In genomic region chr20:44738779-44739477, GRCh38 we compare ENCODE assay signal across 1 cellular context.
TF ChIP-seq lines count a peak whose summit lies in the region.

No MANE protein-coding gene starts in this region.

TF ChIP-seq in K562, 482 proteins besides CTCF, POLR2A, EP300 and RAD21 (continued from another document and continues in another):
- TF ChIP-seq CEBPZ (IDR thresholded peaks at IDR 0.05; ENCODE audit: borderline replicate concordance, low read depth, low read length) (no peak), MLX (CRISPR knock-in tag; conservative IDR thresholded peaks at IDR 0.05) (no peak), THRA (IDR thresholded peaks at IDR 0.05) (no peak), PHF21A (IDR thresholded peaks at IDR 0.05; ENCODE audit: borderline replicate concordance, low read depth) (no peak), TRIM28 (IDR thresholded peaks at IDR 0.05) (no peak), PRPF4 (IDR thresholded peaks at IDR 0.05; ENCODE audit: insufficient read depth, low read depth, low read length, poor library complexity, severe bottlenecking) (no peak), ZEB2 (IDR thresholded peaks at IDR 0.05) (no peak), NFYB (IDR thresholded peaks at IDR 0.05; ENCODE audit: extremely low read depth, insufficient read length) (peak; percentile 81), SAFB2 (IDR thresholded peaks at IDR 0.05; ENCODE audit: borderline replicate concordance, low read depth, low read length, severe bottlenecking) (no peak), TBP (optimal IDR thresholded peaks at IDR 0.05; ENCODE audit: low read depth, low read length) (no peak), ZBTB49 (CRISPR knock-in tag; IDR thresholded peaks at IDR 0.05; ENCODE audit: borderline replicate concordance) (no peak), ZC3H11A (IDR thresholded peaks at IDR 0.05; ENCODE audit: low read depth, low read length) (no peak), CHD2 (IDR thresholded peaks at IDR 0.05; ENCODE audit: low read depth, low read length) (peak; percentile 32; the same call in 1 of the 2 replicates), ZNF23 (CRISPR knock-in tag; IDR thresholded peaks at IDR 0.05) (no peak), THRB (CRISPR knock-in tag; conservative IDR thresholded peaks at IDR 0.05) (no peak), NFATC3 (IDR thresholded peaks at IDR 0.05) (no peak), ZNF655 (CRISPR knock-in tag; IDR thresholded peaks at IDR 0.05) (no peak), ZNF253 (CRISPR knock-in tag; conservative IDR thresholded peaks at IDR 0.05) (no peak), PATZ1 (CRISPR knock-in tag; IDR thresholded peaks at IDR 0.05; ENCODE audit: borderline replicate concordance) (no peak), ZNF280B (CRISPR knock-in tag; IDR thresholded peaks at IDR 0.05) (no peak), TEAD4 (IDR thresholded peaks at IDR 0.05; ENCODE audit: low read length) (peak; percentile 30; the same call in 1 of the 2 replicates), TEAD4 (CRISPR knock-in tag; IDR thresholded peaks at IDR 0.05; ENCODE audit: borderline replicate concordance) (no peak), MGA (IDR thresholded peaks at IDR 0.05) (peak; percentile 24; the same call in 1 of the 2 replicates), CBFA2T2 (conservative IDR thresholded peaks at IDR 0.05) (peak; percentile 48), SMARCA5 (IDR thresholded peaks at IDR 0.05) (no peak), PPARD (CRISPR knock-in tag; IDR thresholded peaks at IDR 0.05) (no peak), RBFOX2 (IDR thresholded peaks at IDR 0.05; ENCODE audit: low read depth, low read length) (no peak), RBM17 (IDR thresholded peaks at IDR 0.05; ENCODE audit: borderline replicate concordance, low read depth, low read length) (no peak)
